In the genomic region with DNA sequence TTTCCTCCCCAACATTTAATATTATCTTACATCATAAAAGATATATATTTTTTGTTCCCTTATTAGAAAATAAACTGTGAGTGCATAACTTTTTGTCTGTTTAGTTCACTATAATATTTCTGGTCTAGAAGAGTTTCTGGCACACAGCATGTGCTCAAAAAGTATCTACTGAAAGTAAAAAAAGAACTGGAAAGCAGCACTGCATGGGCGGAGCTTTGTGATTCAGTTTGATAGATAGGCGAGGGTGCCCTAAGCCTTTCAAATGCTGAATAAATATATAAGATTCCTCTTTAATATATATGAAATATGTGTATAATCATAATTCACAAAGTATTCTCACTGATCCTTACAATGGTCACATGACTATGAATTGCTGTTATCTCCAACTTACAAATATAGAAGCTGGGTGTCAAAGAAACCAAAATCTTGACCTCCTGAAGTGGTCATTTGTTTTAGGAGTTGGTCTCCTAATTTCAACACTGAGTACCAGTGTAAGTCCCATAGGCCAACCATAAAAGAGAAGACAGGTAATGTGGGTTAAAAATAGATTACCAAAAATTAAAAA, we compare ENCODE assay signal across 1 cellular context.
A peak's percentile ranks its signal among the peaks of the same experiment; 100 is the strongest.
TF ChIP-seq lines count a peak whose summit lies in the region.

No MANE protein-coding gene starts in this region.

TF ChIP-seq in K562, 482 proteins besides CTCF, POLR2A, EP300 and RAD21 (continued from another document and continues in another):
- TF ChIP-seq, protein P1, sequence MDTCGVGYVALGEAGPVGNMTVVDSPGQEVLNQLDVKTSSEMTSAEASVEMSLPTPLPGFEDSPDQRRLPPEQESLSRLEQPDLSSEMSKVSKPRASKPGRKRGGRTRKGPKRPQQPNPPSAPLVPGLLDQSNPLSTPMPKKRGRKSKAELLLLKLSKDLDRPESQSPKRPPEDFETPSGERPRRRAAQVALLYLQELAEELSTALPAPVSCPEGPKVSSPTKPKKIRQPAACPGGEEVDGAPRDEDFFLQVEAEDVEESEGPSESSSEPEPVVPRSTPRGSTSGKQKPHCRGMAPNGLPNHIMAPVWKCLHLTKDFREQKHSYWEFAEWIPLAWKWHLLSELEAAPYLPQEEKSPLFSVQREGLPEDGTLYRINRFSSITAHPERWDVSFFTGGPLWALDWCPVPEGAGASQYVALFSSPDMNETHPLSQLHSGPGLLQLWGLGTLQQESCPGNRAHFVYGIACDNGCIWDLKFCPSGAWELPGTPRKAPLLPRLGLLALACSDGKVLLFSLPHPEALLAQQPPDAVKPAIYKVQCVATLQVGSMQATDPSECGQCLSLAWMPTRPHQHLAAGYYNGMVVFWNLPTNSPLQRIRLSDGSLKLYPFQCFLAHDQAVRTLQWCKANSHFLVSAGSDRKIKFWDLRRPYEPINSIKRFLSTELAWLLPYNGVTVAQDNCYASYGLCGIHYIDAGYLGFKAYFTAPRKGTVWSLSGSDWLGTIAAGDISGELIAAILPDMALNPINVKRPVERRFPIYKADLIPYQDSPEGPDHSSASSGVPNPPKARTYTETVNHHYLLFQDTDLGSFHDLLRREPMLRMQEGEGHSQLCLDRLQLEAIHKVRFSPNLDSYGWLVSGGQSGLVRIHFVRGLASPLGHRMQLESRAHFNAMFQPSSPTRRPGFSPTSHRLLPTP (IDR thresholded peaks at IDR 0.05; ENCODE audit: borderline replicate concordance, extremely low read depth, insufficient read length), result no peak
- TF ChIP-seq BCL6 (CRISPR knock-in tag; IDR thresholded peaks at IDR 0.05), result no peak
- no peak for TF ChIP-seq KDM4B (IDR thresholded peaks at IDR 0.05; ENCODE audit: borderline replicate concordance in 2 of 2, low read depth in 1 of 2)
- no peak for TF ChIP-seq HCFC1 (IDR thresholded peaks at IDR 0.05; ENCODE audit: low read depth, low read length)
- no peak for TF ChIP-seq SOX6 (IDR thresholded peaks at IDR 0.05)
- no peak for TF ChIP-seq ZNF695 (CRISPR knock-in tag; IDR thresholded peaks at IDR 0.05)
- TF ChIP-seq CSDE1 (IDR thresholded peaks at IDR 0.05), result 0 out of 4 replicates have a peak, but pooled peaks of 1 of the 2 experiments have one; percentile 16
- no peak for TF ChIP-seq WHSC1 (IDR thresholded peaks at IDR 0.05; ENCODE audit: low read length)
- TF ChIP-seq, protein P2, sequence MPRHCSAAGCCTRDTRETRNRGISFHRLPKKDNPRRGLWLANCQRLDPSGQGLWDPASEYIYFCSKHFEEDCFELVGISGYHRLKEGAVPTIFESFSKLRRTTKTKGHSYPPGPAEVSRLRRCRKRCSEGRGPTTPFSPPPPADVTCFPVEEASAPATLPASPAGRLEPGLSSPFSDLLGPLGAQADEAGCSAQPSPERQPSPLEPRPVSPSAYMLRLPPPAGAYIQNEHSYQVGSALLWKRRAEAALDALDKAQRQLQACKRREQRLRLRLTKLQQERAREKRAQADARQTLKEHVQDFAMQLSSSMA (CRISPR knock-in tag; IDR thresholded peaks at IDR 0.05), result no peak
- no peak for TF ChIP-seq ARHGAP35 (IDR thresholded peaks at IDR 0.05; ENCODE audit: partially characterized antibody)
- TF ChIP-seq ATF2 (CRISPR knock-in tag; IDR thresholded peaks at IDR 0.05), result no peak
- no peak for TF ChIP-seq ZNF830 (CRISPR knock-in tag; IDR thresholded peaks at IDR 0.05)
- no peak for TF ChIP-seq NFE2 (IDR thresholded peaks at IDR 0.05; ENCODE audit: low read depth)
- TF ChIP-seq, protein P3, sequence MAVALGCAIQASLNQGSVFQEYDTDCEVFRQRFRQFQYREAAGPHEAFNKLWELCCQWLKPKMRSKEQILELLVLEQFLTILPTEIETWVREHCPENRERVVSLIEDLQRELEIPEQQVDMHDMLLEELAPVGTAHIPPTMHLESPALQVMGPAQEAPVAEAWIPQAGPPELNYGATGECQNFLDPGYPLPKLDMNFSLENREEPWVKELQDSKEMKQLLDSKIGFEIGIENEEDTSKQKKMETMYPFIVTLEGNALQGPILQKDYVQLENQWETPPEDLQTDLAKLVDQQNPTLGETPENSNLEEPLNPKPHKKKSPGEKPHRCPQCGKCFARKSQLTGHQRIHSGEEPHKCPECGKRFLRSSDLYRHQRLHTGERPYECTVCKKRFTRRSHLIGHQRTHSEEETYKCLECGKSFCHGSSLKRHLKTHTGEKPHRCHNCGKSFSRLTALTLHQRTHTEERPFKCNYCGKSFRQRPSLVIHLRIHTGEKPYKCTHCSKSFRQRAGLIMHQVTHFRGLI (CRISPR knock-in tag; IDR thresholded peaks at IDR 0.05), result no peak
- no peak for TF ChIP-seq ZNF780A (CRISPR knock-in tag; IDR thresholded peaks at IDR 0.05)
- TF ChIP-seq HDAC6 (IDR thresholded peaks at IDR 0.05; ENCODE audit: low read depth, low read length), result no peak
- no peak for TF ChIP-seq RBM17 (IDR thresholded peaks at IDR 0.05; ENCODE audit: borderline replicate concordance, low read depth, low read length)
- no peak for TF ChIP-seq FOXO4 (CRISPR knock-in tag; IDR thresholded peaks at IDR 0.05)
- 0 out of 2 replicates have a peak, but pooled peaks have one; percentile 70 for TF ChIP-seq TOE1 (IDR thresholded peaks at IDR 0.05; ENCODE audit: borderline replicate concordance)
- TF ChIP-seq TOE1 (CRISPR knock-in tag; IDR thresholded peaks at IDR 0.05; ENCODE audit: borderline replicate concordance, low read depth), result no peak
- TF ChIP-seq, protein P4, sequence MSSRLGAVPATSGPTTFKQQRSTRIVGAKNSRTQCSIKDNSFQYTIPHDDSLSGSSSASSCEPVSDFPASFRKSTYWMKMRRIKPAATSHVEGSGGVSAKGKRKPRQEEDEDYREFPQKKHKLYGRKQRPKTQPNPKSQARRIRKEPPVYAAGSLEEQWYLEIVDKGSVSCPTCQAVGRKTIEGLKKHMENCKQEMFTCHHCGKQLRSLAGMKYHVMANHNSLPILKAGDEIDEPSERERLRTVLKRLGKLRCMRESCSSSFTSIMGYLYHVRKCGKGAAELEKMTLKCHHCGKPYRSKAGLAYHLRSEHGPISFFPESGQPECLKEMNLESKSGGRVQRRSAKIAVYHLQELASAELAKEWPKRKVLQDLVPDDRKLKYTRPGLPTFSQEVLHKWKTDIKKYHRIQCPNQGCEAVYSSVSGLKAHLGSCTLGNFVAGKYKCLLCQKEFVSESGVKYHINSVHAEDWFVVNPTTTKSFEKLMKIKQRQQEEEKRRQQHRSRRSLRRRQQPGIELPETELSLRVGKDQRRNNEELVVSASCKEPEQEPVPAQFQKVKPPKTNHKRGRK (tag; IDR thresholded peaks at IDR 0.05), result no peak
- no peak for TF ChIP-seq ZNF274 (IDR thresholded peaks at IDR 0.05; ENCODE audit: borderline replicate concordance, low read depth, low read length)
- TF ChIP-seq NR4A1 (CRISPR knock-in tag; IDR thresholded peaks at IDR 0.05), result no peak
- no peak for TF ChIP-seq NR4A1 (tag; IDR thresholded peaks at IDR 0.05)
- TF ChIP-seq ILF3 (IDR thresholded peaks at IDR 0.05; ENCODE audit: borderline replicate concordance), result no peak
- TF ChIP-seq SNIP1 (IDR thresholded peaks at IDR 0.05; ENCODE audit: low read depth), result no peak
- TF ChIP-seq CGGBP1 (CRISPR knock-in tag; IDR thresholded peaks at IDR 0.05), result no peak
- TF ChIP-seq, protein P5, sequence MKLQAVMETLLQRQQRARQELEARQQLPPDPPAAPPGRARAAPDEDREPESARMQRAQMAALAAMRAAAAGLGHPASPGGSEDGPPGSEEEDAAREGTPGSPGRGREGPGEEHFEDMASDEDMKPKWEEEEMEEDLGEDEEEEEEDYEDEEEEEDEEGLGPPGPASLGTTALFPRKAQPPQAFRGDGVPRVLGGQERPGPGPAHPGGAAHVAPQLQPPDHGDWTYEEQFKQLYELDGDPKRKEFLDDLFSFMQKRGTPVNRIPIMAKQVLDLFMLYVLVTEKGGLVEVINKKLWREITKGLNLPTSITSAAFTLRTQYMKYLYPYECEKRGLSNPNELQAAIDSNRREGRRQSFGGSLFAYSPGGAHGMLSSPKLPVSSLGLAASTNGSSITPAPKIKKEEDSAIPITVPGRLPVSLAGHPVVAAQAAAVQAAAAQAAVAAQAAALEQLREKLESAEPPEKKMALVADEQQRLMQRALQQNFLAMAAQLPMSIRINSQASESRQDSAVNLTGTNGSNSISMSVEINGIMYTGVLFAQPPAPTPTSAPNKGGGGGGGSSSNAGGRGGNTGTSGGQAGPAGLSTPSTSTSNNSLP (IDR thresholded peaks at IDR 0.05; ENCODE audit: borderline replicate concordance, low read depth, low read length), result no peak
- TF ChIP-seq, protein P6, sequence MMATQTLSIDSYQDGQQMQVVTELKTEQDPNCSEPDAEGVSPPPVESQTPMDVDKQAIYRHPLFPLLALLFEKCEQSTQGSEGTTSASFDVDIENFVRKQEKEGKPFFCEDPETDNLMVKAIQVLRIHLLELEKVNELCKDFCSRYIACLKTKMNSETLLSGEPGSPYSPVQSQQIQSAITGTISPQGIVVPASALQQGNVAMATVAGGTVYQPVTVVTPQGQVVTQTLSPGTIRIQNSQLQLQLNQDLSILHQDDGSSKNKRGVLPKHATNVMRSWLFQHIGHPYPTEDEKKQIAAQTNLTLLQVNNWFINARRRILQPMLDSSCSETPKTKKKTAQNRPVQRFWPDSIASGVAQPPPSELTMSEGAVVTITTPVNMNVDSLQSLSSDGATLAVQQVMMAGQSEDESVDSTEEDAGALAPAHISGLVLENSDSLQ (IDR thresholded peaks at IDR 0.05), result 0 out of 2 replicates have a peak, but pooled peaks have one; percentile 20
- TF ChIP-seq ILK (tag; IDR thresholded peaks at IDR 0.05; ENCODE audit: borderline replicate concordance, low read depth), result no peak
- peak; percentile 69 for TF ChIP-seq RAD51 (IDR thresholded peaks at IDR 0.05; ENCODE audit: borderline replicate concordance, low read depth)
- no peak for TF ChIP-seq SAP30 (IDR thresholded peaks at IDR 0.05; ENCODE audit: borderline replicate concordance, insufficient read depth, low read depth, low read length, poor library complexity, severe bottlenecking)
- TF ChIP-seq, protein P7, sequence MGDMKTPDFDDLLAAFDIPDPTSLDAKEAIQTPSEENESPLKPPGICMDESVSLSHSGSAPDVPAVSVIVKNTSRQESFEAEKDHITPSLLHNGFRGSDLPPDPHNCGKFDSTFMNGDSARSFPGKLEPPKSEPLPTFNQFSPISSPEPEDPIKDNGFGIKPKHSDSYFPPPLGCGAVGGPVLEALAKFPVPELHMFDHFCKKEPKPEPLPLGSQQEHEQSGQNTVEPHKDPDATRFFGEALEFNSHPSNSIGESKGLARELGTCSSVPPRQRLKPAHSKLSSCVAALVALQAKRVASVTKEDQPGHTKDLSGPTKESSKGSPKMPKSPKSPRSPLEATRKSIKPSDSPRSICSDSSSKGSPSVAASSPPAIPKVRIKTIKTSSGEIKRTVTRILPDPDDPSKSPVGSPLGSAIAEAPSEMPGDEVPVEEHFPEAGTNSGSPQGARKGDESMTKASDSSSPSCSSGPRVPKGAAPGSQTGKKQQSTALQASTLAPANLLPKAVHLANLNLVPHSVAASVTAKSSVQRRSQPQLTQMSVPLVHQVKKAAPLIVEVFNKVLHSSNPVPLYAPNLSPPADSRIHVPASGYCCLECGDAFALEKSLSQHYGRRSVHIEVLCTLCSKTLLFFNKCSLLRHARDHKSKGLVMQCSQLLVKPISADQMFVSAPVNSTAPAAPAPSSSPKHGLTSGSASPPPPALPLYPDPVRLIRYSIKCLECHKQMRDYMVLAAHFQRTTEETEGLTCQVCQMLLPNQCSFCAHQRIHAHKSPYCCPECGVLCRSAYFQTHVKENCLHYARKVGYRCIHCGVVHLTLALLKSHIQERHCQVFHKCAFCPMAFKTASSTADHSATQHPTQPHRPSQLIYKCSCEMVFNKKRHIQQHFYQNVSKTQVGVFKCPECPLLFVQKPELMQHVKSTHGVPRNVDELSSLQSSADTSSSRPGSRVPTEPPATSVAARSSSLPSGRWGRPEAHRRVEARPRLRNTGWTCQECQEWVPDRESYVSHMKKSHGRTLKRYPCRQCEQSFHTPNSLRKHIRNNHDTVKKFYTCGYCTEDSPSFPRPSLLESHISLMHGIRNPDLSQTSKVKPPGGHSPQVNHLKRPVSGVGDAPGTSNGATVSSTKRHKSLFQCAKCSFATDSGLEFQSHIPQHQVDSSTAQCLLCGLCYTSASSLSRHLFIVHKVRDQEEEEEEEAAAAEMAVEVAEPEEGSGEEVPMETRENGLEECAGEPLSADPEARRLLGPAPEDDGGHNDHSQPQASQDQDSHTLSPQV (IDR thresholded peaks at IDR 0.05), result 0 out of 2 replicates have a peak, but pooled peaks have one; percentile 20
- TF ChIP-seq HOMEZ (CRISPR knock-in tag; IDR thresholded peaks at IDR 0.05), result no peak
- TF ChIP-seq SRSF3 (IDR thresholded peaks at IDR 0.05; ENCODE audit: insufficient read depth, low read length), result no peak
- TF ChIP-seq GTF2E2 (tag; IDR thresholded peaks at IDR 0.05), result no peak
- no peak for TF ChIP-seq ZNF134 (CRISPR knock-in tag; conservative IDR thresholded peaks at IDR 0.05)
- TF ChIP-seq HMG20A (CRISPR knock-in tag; conservative IDR thresholded peaks at IDR 0.05), result no peak
- no peak for TF ChIP-seq ZNF140 (CRISPR knock-in tag; IDR thresholded peaks at IDR 0.05)
- TF ChIP-seq PRMT5 (CRISPR knock-in tag; IDR thresholded peaks at IDR 0.05), result no peak
